ENCODE assay signal across 8 cellular contexts in the genomic region with DNA sequence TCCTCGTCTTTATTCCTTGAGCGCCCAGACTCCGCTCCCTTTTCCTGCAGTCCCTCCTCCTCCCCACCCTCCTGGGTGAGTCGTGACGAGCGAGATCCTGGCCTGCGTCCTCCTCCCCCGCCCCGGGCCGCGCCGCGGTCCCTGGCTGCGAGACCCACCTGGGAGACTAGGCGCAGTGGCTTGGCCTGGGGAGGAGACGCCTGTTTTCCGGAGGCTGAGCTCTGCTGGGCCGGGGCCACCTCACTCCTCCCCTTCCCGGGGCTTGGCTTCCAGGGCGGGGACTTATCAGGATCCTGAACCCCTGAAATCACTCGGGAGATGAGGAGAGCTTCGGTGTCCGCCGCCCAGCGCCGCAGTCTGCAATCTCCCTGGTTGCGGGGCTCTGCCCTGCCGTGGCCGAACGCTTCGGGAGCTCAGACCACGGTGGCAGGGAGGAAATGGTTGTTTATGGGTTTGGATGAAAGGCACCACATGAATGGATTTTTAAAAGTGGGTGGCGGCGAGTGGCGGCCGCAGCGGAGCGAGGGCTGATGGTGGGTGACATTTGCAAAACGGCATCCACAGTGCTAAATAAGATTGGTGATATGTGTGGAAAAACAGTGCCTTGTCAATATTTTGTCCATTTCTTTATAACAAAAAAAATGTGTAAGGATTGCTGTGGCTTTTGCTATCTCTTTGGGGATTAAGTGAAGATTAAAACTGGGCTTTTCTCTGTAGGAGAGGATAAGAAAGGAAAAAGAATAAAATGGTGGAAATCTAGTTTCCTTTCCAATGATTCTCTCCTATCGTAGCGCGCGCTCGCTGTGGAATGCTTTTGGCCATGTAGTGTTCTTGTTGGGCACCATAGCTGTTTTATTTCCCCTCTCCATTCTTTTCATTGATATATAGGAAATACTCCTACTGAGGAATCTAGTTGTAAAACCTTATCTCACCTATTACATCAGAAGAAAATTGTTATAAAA. TPM values are rescaled to one million over a fixed set of nuclear protein-coding genes. Genes with fewer than 3 reads are reported as not detected.
DNase-seq lines count a peak whose midpoint lies in the region; ATAC-seq and TF ChIP-seq lines count a peak whose summit lies in the region.

No MANE protein-coding gene starts in this region.

- H3K27me3 Mint-ChIP-seq in CD4-positive, alpha-beta T cell = peaks cover 39% of the 10 kb centered on the region

- POLR2A ChIA-PET in CD4-positive, alpha-beta T cell (lab: Charles Lee) = no interaction called here

- CTCF ChIA-PET in CD4-positive, alpha-beta T cell (lab: Charles Lee) = no interaction called here

- intact Hi-C loops in CD4-positive, alpha-beta T cell (cut with DNase I, micrococcal nuclease) = loop anchor here (5.0 to 10.0 kb wide), 4 partner anchors 102 to 304 kb away; a partner anchor contains a TSS
- intact Hi-C loops in left lung (cut with DNase I) = no loop called here

- H3K9me3 ChIP-seq in CD4-positive, alpha-beta T cell (ENCODE audit: control insufficient read depth, low read length) = no peaks in the 10 kb centered on the region
- H3K9me3 ChIP-seq in left lung = no peaks in the 10 kb centered on the region

- ATAC-seq in CD4-positive, alpha-beta T cell (ENCODE audit: poor library complexity) = peak; percentile 13
- ATAC-seq in left lung (peak; percentile 65), HG02623 (IDR thresholded peaks at IDR 0.05; ENCODE audit: unreplicated experiment) (no peak)

- H3K4me1 Mint-ChIP-seq in CD4-positive, alpha-beta T cell (ENCODE audit: low read depth) = peaks cover 24% of the 10 kb centered on the region

- H3K36me3 Mint-ChIP-seq in CD4-positive, alpha-beta T cell (ENCODE audit: low read depth) = peaks cover 6% of the 10 kb centered on the region

- H3K36me3 ChIP-seq in left lung = no peaks in the 10 kb centered on the region

- H3K9me3 Mint-ChIP-seq in CD4-positive, alpha-beta T cell = no peaks in the 10 kb centered on the region

- no peak for TF ChIP-seq CTCF in CD4-positive, alpha-beta T cell (IDR thresholded peaks at IDR 0.05)
- no peak for TF ChIP-seq CTCF in coronary artery (IDR thresholded peaks at IDR 0.05)
- no peak for TF ChIP-seq CTCF in left lung (IDR thresholded peaks at IDR 0.05)

- H3K4me3 ChIP-seq in coronary artery (peak overlapping the region; percentile 83), left lung (peak overlapping the region; percentile 85 to 90)

- no peak overlapping the region for H3K27ac Mint-ChIP-seq in CD4-positive, alpha-beta T cell

- no peak overlapping the region for H3K27ac ChIP-seq in CD4-positive, alpha-beta T cell (ENCODE audit: low read depth, low read length)
- peak overlapping the region; percentile 85 to 89 for H3K27ac ChIP-seq in coronary artery
- peak overlapping the region; percentile 83 to 90 for H3K27ac ChIP-seq in left lung

- DNase-seq in CD4-positive, alpha-beta T cell = peak; percentile 6 to 41 (median 17)
- DNase-seq in LoVo (ENCODE audit: low spot score) = peak; percentile 13
- peak; percentile 50 for DNase-seq in activated CD4-positive, alpha-beta T cell treated with anti-CD3 and anti-CD28 coated beads for 48 hours
- peak; percentile 85 for DNase-seq in coronary artery (ENCODE audit: low spot score)
- DNase-seq in left lung = peak; percentile 82 to 87
- DNase-seq in stimulated activated CD4-positive, alpha-beta T cell treated with anti-CD3 and anti-CD28 coated beads, Interleukin-4, amount 100 ng/mL, for 1 hour = peak; percentile 21
- DNase-seq in GDM1 (lab: John Stamatoyannopoulos, UW) = no peak

- peak overlapping the region; percentile 86 for H3K4me3 Mint-ChIP-seq in CD4-positive, alpha-beta T cell

- H3K4me1 ChIP-seq in left lung = peaks cover 12 to 36% of the 10 kb centered on the region in 2 donors

- H3K27me3 ChIP-seq in CD4-positive, alpha-beta T cell (ENCODE audit: control insufficient read depth, insufficient read depth, low read length) = peaks cover 8% of the 10 kb centered on the region
- H3K27me3 ChIP-seq in left lung = peaks cover 0 to 56% of the 10 kb centered on the region in 2 donors

RNA-seq across cellular contexts. Expression of a gene that starts 1.2 kb away (rescaled TPM):
- 1 to 10 TPM; 1.9 to 3.4 TPM for total RNA-seq in CD4-positive, alpha-beta T cell
- 10 to 100 TPM; 63.0 to 76.7 TPM for total RNA-seq in left lung

Comparison
In these comparisons a context has a peak if more than half of its experiments do, and no peak if none do; other contexts are left out.
1. RNA of a gene that starts 1.2 kb away (total RNA-seq): 63.0 to 76.7 TPM in left lung; 1.9 to 3.4 TPM in CD4-positive, alpha-beta T cell; every median in the first group is over 10 times any median in the second.
2. intact Hi-C loops: an anchor here in CD4-positive, alpha-beta T cell (5.0 to 10.0 kb wide); none called in left lung.